ENCODE assay signal across 22 cellular contexts in the genomic region with DNA sequence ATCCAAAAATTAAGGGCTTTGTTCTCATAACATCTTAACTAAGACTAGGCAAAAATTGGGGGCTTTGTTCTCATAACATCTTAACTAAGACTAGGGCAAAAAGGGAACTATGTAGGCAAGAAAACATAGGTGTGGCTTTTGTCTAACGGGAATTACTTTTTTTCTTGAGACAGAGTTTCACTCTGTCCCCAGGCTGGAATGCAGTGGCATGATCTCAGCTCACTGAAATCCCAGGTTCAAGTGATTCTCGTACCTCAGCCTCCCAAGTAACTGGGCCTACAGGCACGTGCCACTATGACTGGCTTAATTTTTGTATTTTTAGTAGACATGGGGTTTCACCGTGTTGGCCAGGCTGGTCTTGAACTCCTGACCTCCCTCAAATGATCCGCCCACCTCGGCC. TPM values are rescaled to one million over a fixed set of nuclear protein-coding genes. Genes with fewer than 3 reads are reported as not detected.
"Had no signal": no experiment of that assay in that cellular context is flagged by ENCODE, and none has a peak within 500 bp of the region (broad histone marks: within the 10 kb centered on the region; RNA-seq: fewer than 3 reads in every experiment).

No MANE protein-coding gene starts in this region.

- H3K27ac ChIP-seq: dorsolateral prefrontal cortex, epithelial cell of prostate, foreskin keratinocyte, pancreas, right lobe of liver had no signal

- ATAC-seq: foreskin keratinocyte; left cardiac atrium; naive thymus-derived CD4-positive, alpha-beta T cell; pancreas; right lobe of liver had no signal

- H3K9me3 Mint-ChIP-seq: activated CD4-positive, alpha-beta memory T cell treated with anti-CD3 and anti-CD28 coated beads, Interleukin-2, amount 10 ng/mL, durations not matched to agents 7 days and 5 days; activated naive CD4-positive, alpha-beta T cell treated with anti-CD3 and anti-CD28 coated beads for 36 hours; brain; naive thymus-derived CD4-positive, alpha-beta T cell had no signal

- DNase-seq: activated CD4-positive, alpha-beta memory T cell treated with anti-CD3 and anti-CD28 coated beads, Interleukin-2, amount 10 ng/mL, durations not matched to agents 7 days and 5 days; activated CD4-positive, alpha-beta T cell treated with anti-CD3 and anti-CD28 coated beads for 48 hours; activated CD4-positive, CD25-positive, alpha-beta regulatory T cell; activated naive CD4-positive, alpha-beta T cell treated with anti-CD3 and anti-CD28 coated beads for 36 hours; activated T-cell treated with anti-CD3 and anti-CD28 coated beads, Interleukin-2, amount 50 U/mL, for 1 hour; caudate nucleus; dorsolateral prefrontal cortex; foreskin keratinocyte; hippocampal formation; left cardiac atrium; naive thymus-derived CD4-positive, alpha-beta T cell; pancreas; right lobe of liver; small intestine; stimulated activated CD4-positive, alpha-beta T cell treated with anti-CD3 and anti-CD28 coated beads, Interleukin-15, amount 100 ng/mL, for 24 hours; stimulated activated CD4-positive, alpha-beta T cell treated with anti-CD3 and anti-CD28 coated beads, Interleukin-2, amount 100 ng/mL, for 48 hours had no signal

- H3K4me3 ChIP-seq: dorsolateral prefrontal cortex, pancreas, right lobe of liver had no signal

- H3K4me3 Mint-ChIP-seq: activated CD4-positive, alpha-beta memory T cell treated with anti-CD3 and anti-CD28 coated beads, Interleukin-2, amount 10 ng/mL, durations not matched to agents 7 days and 5 days; activated naive CD4-positive, alpha-beta T cell treated with anti-CD3 and anti-CD28 coated beads for 36 hours; brain; naive thymus-derived CD4-positive, alpha-beta T cell had no signal

- FAIRE-seq: colon, islet of Langerhans, pancreas, small intestine, urothelium cell line had no signal

- H3K4me1 Mint-ChIP-seq: activated CD4-positive, alpha-beta memory T cell treated with anti-CD3 and anti-CD28 coated beads, Interleukin-2, amount 10 ng/mL, durations not matched to agents 7 days and 5 days; naive thymus-derived CD4-positive, alpha-beta T cell had no signal

- H3K4me1 ChIP-seq: foreskin keratinocyte, pancreas, right lobe of liver had no signal

- H3K27me3 Mint-ChIP-seq: activated CD4-positive, alpha-beta memory T cell treated with anti-CD3 and anti-CD28 coated beads, Interleukin-2, amount 10 ng/mL, durations not matched to agents 7 days and 5 days; brain; naive thymus-derived CD4-positive, alpha-beta T cell had no signal

- H3K27me3 ChIP-seq: dorsolateral prefrontal cortex, foreskin keratinocyte, pancreas, right lobe of liver had no signal

- H3K27ac Mint-ChIP-seq: activated CD4-positive, alpha-beta memory T cell treated with anti-CD3 and anti-CD28 coated beads, Interleukin-2, amount 10 ng/mL, durations not matched to agents 7 days and 5 days; activated naive CD4-positive, alpha-beta T cell treated with anti-CD3 and anti-CD28 coated beads for 36 hours had no signal

- H3K9me3 ChIP-seq: pancreas, right lobe of liver had no signal

RNA-seq across cellular contexts. Expression of gene CSPG5, which starts 49.8 kb away (rescaled TPM):
- polyA plus RNA-seq: fibroblast of lung; naive thymus-derived CD4-positive, alpha-beta T cell had no signal
